18 cellular contexts compared by ENCODE assay signal in genomic region chr17:42027540-42027889, GRCh38. TPM values are rescaled to one million over a fixed set of nuclear protein-coding genes. Genes with fewer than 3 reads are reported as not detected.
DNase-seq lines count a peak whose midpoint lies in the region; ATAC-seq and TF ChIP-seq lines count a peak whose summit lies in the region.
"Had no signal": no experiment of that assay in that cellular context is flagged by ENCODE, and none has a peak within 500 bp of the region (broad histone marks: within the 10 kb centered on the region; RNA-seq: fewer than 3 reads in every experiment).

No MANE protein-coding gene starts in this region.

- H3K9me3 Mint-ChIP-seq in endodermal cell, result no peaks in the 10 kb centered on the region
- H3K9me3 Mint-ChIP-seq: CD8-positive, alpha-beta memory T cell had no signal

- H3K4me1 Mint-ChIP-seq in endodermal cell, result peaks cover 7% of the 10 kb centered on the region

- H3K27me3 ChIP-seq in endodermal cell (ENCODE audit: control insufficient read depth, insufficient read depth, low read length, poor library complexity, severe bottlenecking), result no peaks in the 10 kb centered on the region
- no peaks in the 10 kb centered on the region for H3K27me3 ChIP-seq in osteoblast (ENCODE audit: insufficient read depth, low read length)
- H3K27me3 ChIP-seq: Peyer's patch had no signal

- no peak overlapping the region for H2AFZ ChIP-seq in osteoblast (ENCODE audit: low read length)

- ATAC-seq in HG02970 (IDR thresholded peaks at IDR 0.05; ENCODE audit: low FRiP score, unreplicated experiment), result no peak

- H3K4me3 ChIP-seq in endodermal cell (ENCODE audit: low read length), result no peak overlapping the region
- H3K4me3 ChIP-seq in osteoblast (ENCODE audit: insufficient read depth, low read length), result no peak overlapping the region
- H3K4me3 ChIP-seq: Peyer's patch had no signal

- H3K4me3 Mint-ChIP-seq in endodermal cell, result no peak overlapping the region
- H3K4me3 Mint-ChIP-seq: CD8-positive, alpha-beta memory T cell had no signal

- H3K9ac ChIP-seq in endodermal cell (ENCODE audit: extremely low read depth, low read length, poor library complexity, severe bottlenecking), result no peak overlapping the region

- no peak overlapping the region for H3K4me2 ChIP-seq in osteoblast (ENCODE audit: insufficient read depth, low read length)

- H3K9me3 ChIP-seq in KOPT-K1 (ENCODE audit: insufficient read depth, low read length, poor library complexity, severe bottlenecking) (no peaks in the 10 kb centered on the region), endodermal cell (ENCODE audit: control insufficient read depth, low read length) (no peaks in the 10 kb centered on the region), osteoblast (ENCODE audit: low read depth, low read length) (no peaks in the 10 kb centered on the region)
- H3K9me3 ChIP-seq: Peyer's patch had no signal

- no peak overlapping the region for H3K27ac Mint-ChIP-seq in endodermal cell

- no peaks in the 10 kb centered on the region for H3K4me1 ChIP-seq in endodermal cell (ENCODE audit: control insufficient read depth, insufficient read depth, low read length)
- peaks cover 12% of the 10 kb centered on the region for H3K4me1 ChIP-seq in osteoblast (ENCODE audit: insufficient read depth, low read length)

- peaks cover 20% of the 10 kb centered on the region for H3K36me3 Mint-ChIP-seq in endodermal cell (ENCODE audit: low read depth)

- in situ Hi-C loops in GM13977 (cut with MboI; ENCODE audit: low pct_unique_long_range_greater_than_20kb, low sequenced_read_pairs, unreplicated experiment), result loop anchor here (10.0 kb wide), 1 partner anchor 87 kb away; the partner anchor contains the start of gene DHX58

- H4K20me1 ChIP-seq in osteoblast (ENCODE audit: insufficient read depth, low read length), result no peaks in the 10 kb centered on the region

- DNase-seq in GM13977 (ENCODE audit: low spot score) (peak; percentile 17), endodermal cell (no peak), osteoblast (ENCODE audit: insufficient read length, low spot score, missing footprints) (peak; percentile 60), iPS-NIHi11 (ENCODE audit: low spot score) (no peak), NCI-H1436 treated with DMSO at 0.1 percent for 48 hours (lab: John Stamatoyannopoulos, UW) (no peak)
- DNase-seq: Calu3; CD8-positive, alpha-beta memory T cell; DMS153; GDM1; KBM-7; NCI-H1092; NCI-H146; NCI-H2029; NCI-H524 treated with DMSO at 0.1 percent for 48 hours; Peyer's patch had no signal

- H3K36me3 ChIP-seq in KOPT-K1 (ENCODE audit: insufficient read depth, low read length) (peaks cover 29% of the 10 kb centered on the region), endodermal cell (ENCODE audit: control insufficient read depth, insufficient read depth, low read length) (peaks cover 26% of the 10 kb centered on the region), osteoblast (ENCODE audit: insufficient read depth, low read length) (peaks cover 16% of the 10 kb centered on the region)

- WGBS in endodermal cell (ENCODE audit: insufficient coverage in 1 of 2, insufficient read length in 1 of 2), 2 experiments, result 80% methylated on average over 5 of the region's 5 CpGs; no CpG with 5 or more reads in 1 of the 2 experiments

- no peak for TF ChIP-seq CTCF in GM13977 (IDR thresholded peaks at IDR 0.05; ENCODE audit: extremely low read depth, insufficient read depth, missing control alignments)
- no peak for TF ChIP-seq CTCF in endodermal cell (conservative IDR thresholded peaks at IDR 0.05)
- no peak for TF ChIP-seq CTCF in osteoblast (IDR thresholded peaks at IDR 0.05; ENCODE audit: extremely low read depth, low read depth, low read length)

- H3K79me2 ChIP-seq in osteoblast (ENCODE audit: insufficient read depth, low read length), result no peaks in the 10 kb centered on the region

- H3K27ac ChIP-seq in KOPT-K1 (ENCODE audit: low read depth, low read length, poor library complexity, severe bottlenecking), result peak overlapping the region; percentile 2
- H3K27ac ChIP-seq in endodermal cell (ENCODE audit: low read depth, low read length), result peak overlapping the region; percentile 57
- no peak overlapping the region for H3K27ac ChIP-seq in osteoblast (ENCODE audit: low read depth, low read length)
- H3K27ac ChIP-seq: C4-2B, Peyer's patch had no signal

- H3K27me3 Mint-ChIP-seq in endodermal cell (ENCODE audit: insufficient read depth), result peaks cover 2% of the 10 kb centered on the region

RNA-seq across cellular contexts. Expression of gene NKIRAS2, which starts 7.6 kb away (rescaled TPM):
- 10 to 100 TPM; 48.0 to 51.2 TPM for total RNA-seq in endodermal cell
- polyA plus RNA-seq in endodermal cell (2013, experiment 1 of 2), result 58.2 TPM
- 53.7 TPM for polyA plus RNA-seq in endodermal cell (2013, experiment 2 of 2)
- 38.0 and 39.1 TPM in 2 replicates for total RNA-seq in osteoblast

RNA-seq across cellular contexts. Expression of gene DNAJC7, which starts 10.3 kb away (rescaled TPM):
- total RNA-seq in endodermal cell, result 100 to 1,000 TPM; 112 to 116 TPM
- polyA plus RNA-seq in endodermal cell (2013, experiment 1 of 2), result 90.7 TPM
- polyA plus RNA-seq in endodermal cell (2013, experiment 2 of 2), result 88.3 TPM
- 75.3 and 76.3 TPM in 2 replicates for total RNA-seq in osteoblast

RNA-seq across cellular contexts. Expression of gene C17orf113, which starts 22.9 kb away (rescaled TPM):
- total RNA-seq in endodermal cell (1 to 10 TPM; 1.7 to 2.9 TPM), osteoblast (under 0.01 and 0.29 TPM in 2 replicates)
- 2.2 TPM for polyA plus RNA-seq in endodermal cell (2013, experiment 1 of 2)
- polyA plus RNA-seq in endodermal cell (2013, experiment 2 of 2), result 2.2 TPM

Comparison
In these comparisons a context has a peak if more than half of its experiments do, and no peak if none do; other contexts are left out.
1. DNase-seq: peak in GM13977 (single experiment) and osteoblast (single experiment); none in endodermal cell (single experiment), iPS-NIHi11 (single experiment) and NCI-H1436 treated with DMSO at 0.1 percent for 48 hours (single experiment).